ENCODE assay signal across 8 cellular contexts in the genomic region with DNA sequence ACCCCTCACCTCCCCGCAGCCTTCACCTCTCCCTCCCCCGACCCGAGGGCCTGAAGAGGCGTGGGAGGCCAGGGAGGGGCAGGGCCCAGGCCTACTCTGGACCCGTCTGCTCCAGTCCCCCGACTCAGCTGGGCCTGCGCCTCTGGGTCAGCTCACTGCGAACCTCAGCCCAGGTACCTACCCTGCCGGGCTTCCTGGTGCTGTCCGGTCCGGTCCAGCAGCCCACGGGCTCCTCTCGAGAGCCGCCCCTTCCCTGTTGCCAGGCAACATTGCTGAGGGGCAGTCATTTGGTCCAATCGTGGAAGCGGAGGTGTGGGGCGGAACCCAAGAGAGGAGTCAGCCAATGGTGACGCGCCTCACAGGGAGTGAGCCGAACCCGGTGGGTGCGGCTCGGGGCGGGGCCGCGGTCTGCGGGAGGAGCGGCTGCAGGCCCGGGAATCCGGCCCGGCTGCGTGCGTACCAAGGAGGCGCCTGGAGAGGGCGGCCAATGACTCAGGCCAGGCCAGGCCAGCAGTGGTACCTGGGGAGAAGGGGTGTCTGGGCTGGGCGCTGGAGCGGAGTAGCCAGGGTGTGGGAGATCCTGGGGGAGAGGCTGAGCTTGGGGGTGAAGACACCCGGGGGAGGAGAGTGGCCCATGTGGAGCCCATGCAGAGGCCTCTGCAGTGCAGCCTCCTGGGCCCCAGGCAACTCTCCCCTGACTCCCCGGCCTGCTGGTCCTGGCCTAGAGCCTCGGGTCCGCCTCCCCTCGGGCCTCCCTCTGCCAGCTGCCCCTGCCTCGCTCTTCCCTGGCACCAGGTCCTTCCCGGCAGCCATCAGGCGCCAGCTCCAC. TPM values are rescaled to one million over a fixed set of nuclear protein-coding genes. Genes with fewer than 3 reads are reported as not detected.
DNase-seq lines count a peak whose midpoint lies in the region; TF ChIP-seq lines count a peak whose summit lies in the region.

A gene with protein sequence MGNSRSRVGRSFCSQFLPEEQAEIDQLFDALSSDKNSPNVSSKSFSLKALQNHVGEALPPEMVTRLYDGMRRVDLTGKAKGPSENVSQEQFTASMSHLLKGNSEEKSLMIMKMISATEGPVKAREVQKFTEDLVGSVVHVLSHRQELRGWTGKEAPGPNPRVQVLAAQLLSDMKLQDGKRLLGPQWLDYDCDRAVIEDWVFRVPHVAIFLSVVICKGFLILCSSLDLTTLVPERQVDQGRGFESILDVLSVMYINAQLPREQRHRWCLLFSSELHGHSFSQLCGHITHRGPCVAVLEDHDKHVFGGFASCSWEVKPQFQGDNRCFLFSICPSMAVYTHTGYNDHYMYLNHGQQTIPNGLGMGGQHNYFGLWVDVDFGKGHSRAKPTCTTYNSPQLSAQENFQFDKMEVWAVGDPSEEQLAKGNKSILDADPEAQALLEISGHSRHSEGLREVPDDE (minus strand): TSS at position 240 of the 829 bp plus-strand sequence. CDS start 6,573 bp downstream, outside the sequence.

- peak within 1 kb of the TSS; percentile 89 for H3K14ac ChIP-seq in trophoblast cell (ENCODE audit: low read length)

- peak within 1 kb of the TSS; percentile 87 for H2AFZ ChIP-seq in trophoblast cell (ENCODE audit: insufficient read depth, low read length, poor library complexity)

- H3K18ac ChIP-seq in trophoblast cell (ENCODE audit: low read length) = peak within 1 kb of the TSS; percentile 96

- peak within 1 kb of the TSS; percentile 91 for H2BK120ac ChIP-seq in trophoblast cell (ENCODE audit: insufficient read depth, low read length, poor library complexity)

- TF ChIP-seq POLR2A in transverse colon (IDR thresholded peaks at IDR 0.05) = peak; percentile 69

- peak within 1 kb of the TSS; percentile 96 for H4K91ac ChIP-seq in trophoblast cell (ENCODE audit: low read depth, low read length)

- WGBS in trophoblast cell (ENCODE audit: extremely low coverage, insufficient coverage, insufficient read length) = no CpG with 5 or more reads among the region's 45 CpGs
- WGBS in transverse colon (ENCODE audit: low coverage in 1 of 2), 2 donors = 2% methylated on average over 36 of the region's 45 CpGs; no CpG with 5 or more reads in 1 of the 2 donors

- intact Hi-C loops in transverse colon (cut with DNase I; ENCODE audit: low total_unique reads) = no loop called here

- peak within 1 kb of the TSS; percentile 67 for H3K4me2 ChIP-seq in trophoblast cell (ENCODE audit: low read length)

- peaks cover 9% of the 10 kb centered on the region for H3K4me1 ChIP-seq in ES-I3 (ENCODE audit: insufficient read depth, low read length)
- peaks cover 18% of the 10 kb centered on the region for H3K4me1 ChIP-seq in adipocyte (ENCODE audit: control insufficient read depth, insufficient read depth, low read length)
- H3K4me1 ChIP-seq in cardiac muscle cell (ENCODE audit: low read depth) = no peaks in the 10 kb centered on the region
- H3K4me1 ChIP-seq in trophoblast cell (ENCODE audit: control insufficient read depth in 1 of 2, insufficient read depth in 2 of 2, low read length in 2 of 2) = peaks cover 27 to 39% of the 10 kb centered on the region in 2 experiments
- peaks cover 14 to 31% (median 21%) of the 10 kb centered on the region in 4 donors for H3K4me1 ChIP-seq in transverse colon

- peak within 1 kb of the TSS; percentile 87 for H2AK5ac ChIP-seq in trophoblast cell (ENCODE audit: low read length)

- H3K9ac ChIP-seq in ES-I3 (ENCODE audit: low read depth, low read length) (peak within 1 kb of the TSS; percentile 77), adipocyte (ENCODE audit: low read length) (peak within 1 kb of the TSS; percentile 88), trophoblast cell (ENCODE audit: low read length) (peak within 1 kb of the TSS; percentile 89)

- H2BK5ac ChIP-seq in trophoblast cell (ENCODE audit: low read depth, low read length, poor library complexity) = peak within 1 kb of the TSS; percentile 85

- H3K79me1 ChIP-seq in trophoblast cell (ENCODE audit: low read length) = peaks cover 13% of the 10 kb centered on the region

- TF ChIP-seq CTCF in LNCaP clone FGC (IDR thresholded peaks at IDR 0.05; ENCODE audit: control insufficient read depth, extremely low read depth, insufficient read depth) (peak; percentile 11; the same call in 1 of the 2 replicates), cardiac muscle cell (IDR thresholded peaks at IDR 0.05; ENCODE audit: low read depth, low read length) (peak; percentile 13), transverse colon (IDR thresholded peaks at IDR 0.05) (peak in 1 of 5 experiments; percentile 26)

- H3K4me3 ChIP-seq in LNCaP clone FGC (ENCODE audit: low read depth, low read length) (peak within 1 kb of the TSS; percentile 82), adipocyte (ENCODE audit: low read length) (peak within 1 kb of the TSS; percentile 86), cardiac muscle cell (peak within 1 kb of the TSS; percentile 74), trophoblast cell (ENCODE audit: low read depth, low read length) (peak within 1 kb of the TSS; percentile 95), transverse colon (peak within 1 kb of the TSS; percentile 56 to 77 (median 62))

- peak; percentile 97 for DNase-seq in GOT3 (lab: John Stamatoyannopoulos, UW)
- DNase-seq in LNCaP clone FGC (ENCODE audit: low read depth) = peak; percentile 97
- peak; percentile 93 for DNase-seq in SW480 (ENCODE audit: low spot score)
- DNase-seq in adipocyte (ENCODE audit: low read depth) = peak; percentile 100
- DNase-seq in cardiac muscle cell (ENCODE audit: low read depth in 1 of 2, low spot score in 1 of 2) = peak; percentile 99
- DNase-seq in trophoblast cell = peak; percentile 100
- DNase-seq in transverse colon = peak; percentile 99

- peak within 1 kb of the TSS; percentile 94 for H4K8ac ChIP-seq in trophoblast cell (ENCODE audit: low read depth, low read length)

- no peak for TF ChIP-seq EP300 in transverse colon (IDR thresholded peaks at IDR 0.05; ENCODE audit: low read depth)

- H2BK12ac ChIP-seq in trophoblast cell (ENCODE audit: low read length) = peak within 1 kb of the TSS; percentile 85

- H3K27me3 ChIP-seq in adipocyte (replicated peaks; ENCODE audit: control insufficient read depth, insufficient read depth, low read length) (no peaks in the 10 kb centered on the region), cardiac muscle cell (no peaks in the 10 kb centered on the region), trophoblast cell (ENCODE audit: insufficient read depth, low read length) (no peaks in the 10 kb centered on the region), transverse colon (no peaks in the 10 kb centered on the region)

- H4K12ac ChIP-seq in trophoblast cell (ENCODE audit: low read depth, low read length) = peak within 1 kb of the TSS; percentile 88

- peak within 1 kb of the TSS; percentile 80 for H3K4ac ChIP-seq in trophoblast cell (ENCODE audit: low read depth, low read length)

- H3K36me3 ChIP-seq in ES-I3 (ENCODE audit: insufficient read depth, low read length) = peaks cover 3% of the 10 kb centered on the region; the same call in 1 of the 2 replicates
- H3K36me3 ChIP-seq in adipocyte (ENCODE audit: control insufficient read depth, insufficient read depth, low read length, severe bottlenecking) = peaks cover 4% of the 10 kb centered on the region
- no peaks in the 10 kb centered on the region for H3K36me3 ChIP-seq in cardiac muscle cell
- H3K36me3 ChIP-seq in trophoblast cell (ENCODE audit: control insufficient read depth in 1 of 2, insufficient read depth in 2 of 2, low read length in 2 of 2) = peaks cover 4% of the 10 kb centered on the region in 2 experiments
- no peaks in the 10 kb centered on the region for H3K36me3 ChIP-seq in transverse colon

- no peak within 1 kb of the TSS for H3K23ac ChIP-seq in trophoblast cell (ENCODE audit: low read length)

- H3K9me3 ChIP-seq in ES-I3 (ENCODE audit: control insufficient read depth, insufficient read depth, low read length) = no peaks in the 10 kb centered on the region
- no peaks in the 10 kb centered on the region for H3K9me3 ChIP-seq in adipocyte (ENCODE audit: control insufficient read depth, low read length)
- no peaks in the 10 kb centered on the region for H3K9me3 ChIP-seq in cardiac muscle cell (ENCODE audit: low read depth)
- peaks cover 5% of the 10 kb centered on the region for H3K9me3 ChIP-seq in trophoblast cell (ENCODE audit: insufficient read depth, low read depth, low read length)
- H3K9me3 ChIP-seq in transverse colon = no peaks in the 10 kb centered on the region

- in situ Hi-C loops in transverse colon (cut with MboI; ENCODE audit: low pct_ligation_motif_present in 1 of 4, low pct_unique_long_range_greater_than_20kb in 1 of 4, low sequenced_read_pairs in 3 of 4) = loop anchor here in 2 of 4 donors (25.0 kb wide), 2 partner anchors 208 to 233 kb away; no protein-coding TSS in a partner anchor

- peak within 1 kb of the TSS; percentile 64 for H3K27ac ChIP-seq in cardiac muscle cell
- H3K27ac ChIP-seq in trophoblast cell (ENCODE audit: low read depth, low read length) = peak within 1 kb of the TSS; percentile 30
- peak within 1 kb of the TSS; percentile 84 to 88 (median 86) for H3K27ac ChIP-seq in transverse colon

- peaks cover 6% of the 10 kb centered on the region for H3K79me2 ChIP-seq in trophoblast cell (ENCODE audit: control insufficient read depth, insufficient read depth, low read length, poor library complexity)

RNA-seq across cellular contexts. Expression of the gene that starts here (rescaled TPM):
- 16.3 and 28.7 TPM in 2 replicates for total RNA-seq in cardiac muscle cell
- polyA plus RNA-seq in cardiac muscle cell = 26.6 and 33.4 TPM in 2 replicates
- 16.0 and 16.7 TPM in 2 replicates for polyA plus RNA-seq in trophoblast cell (2013)
- 10 to 100 TPM; 20.3 to 29.1 (median 21.8) TPM for total RNA-seq in transverse colon

Comparison
In these comparisons a context has a peak if more than half of its experiments do, and no peak if none do; other contexts are left out.
1. Peak in every context shown above with its lines: DNase-seq, H3K4me3 ChIP-seq and H3K27ac ChIP-seq.
2. H3K27ac ChIP-seq: peak in every context shown above with its lines; median percentile 86 in transverse colon; 64 in cardiac muscle cell; 30 in trophoblast cell.